1 cellular context compared by ENCODE assay signal in the genomic region with DNA sequence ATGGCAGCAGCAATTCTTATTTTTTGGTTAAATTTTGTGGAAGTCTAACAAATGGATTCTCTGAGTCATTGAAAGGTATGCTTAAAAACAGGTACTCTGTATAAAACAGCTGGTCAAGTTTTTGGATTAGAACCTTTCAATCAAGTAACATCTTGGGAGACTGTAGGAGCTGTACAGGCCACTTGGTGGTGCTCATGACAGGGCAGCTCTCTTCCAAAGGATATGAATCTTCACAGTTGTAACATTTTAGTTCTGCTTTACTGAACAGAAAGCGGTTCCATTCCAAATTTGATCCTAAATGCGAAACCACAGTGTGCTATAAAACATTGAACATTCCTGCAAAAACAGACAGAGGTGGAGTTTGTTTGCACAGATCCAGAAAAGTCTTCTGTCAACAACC.
TF ChIP-seq lines count a peak whose summit lies in the region.

No MANE protein-coding gene starts in this region.

TF ChIP-seq in GM23338, 12 proteins besides CTCF, POLR2A, EP300 and RAD21 (continued from another document):
- TF ChIP-seq, protein P1, sequence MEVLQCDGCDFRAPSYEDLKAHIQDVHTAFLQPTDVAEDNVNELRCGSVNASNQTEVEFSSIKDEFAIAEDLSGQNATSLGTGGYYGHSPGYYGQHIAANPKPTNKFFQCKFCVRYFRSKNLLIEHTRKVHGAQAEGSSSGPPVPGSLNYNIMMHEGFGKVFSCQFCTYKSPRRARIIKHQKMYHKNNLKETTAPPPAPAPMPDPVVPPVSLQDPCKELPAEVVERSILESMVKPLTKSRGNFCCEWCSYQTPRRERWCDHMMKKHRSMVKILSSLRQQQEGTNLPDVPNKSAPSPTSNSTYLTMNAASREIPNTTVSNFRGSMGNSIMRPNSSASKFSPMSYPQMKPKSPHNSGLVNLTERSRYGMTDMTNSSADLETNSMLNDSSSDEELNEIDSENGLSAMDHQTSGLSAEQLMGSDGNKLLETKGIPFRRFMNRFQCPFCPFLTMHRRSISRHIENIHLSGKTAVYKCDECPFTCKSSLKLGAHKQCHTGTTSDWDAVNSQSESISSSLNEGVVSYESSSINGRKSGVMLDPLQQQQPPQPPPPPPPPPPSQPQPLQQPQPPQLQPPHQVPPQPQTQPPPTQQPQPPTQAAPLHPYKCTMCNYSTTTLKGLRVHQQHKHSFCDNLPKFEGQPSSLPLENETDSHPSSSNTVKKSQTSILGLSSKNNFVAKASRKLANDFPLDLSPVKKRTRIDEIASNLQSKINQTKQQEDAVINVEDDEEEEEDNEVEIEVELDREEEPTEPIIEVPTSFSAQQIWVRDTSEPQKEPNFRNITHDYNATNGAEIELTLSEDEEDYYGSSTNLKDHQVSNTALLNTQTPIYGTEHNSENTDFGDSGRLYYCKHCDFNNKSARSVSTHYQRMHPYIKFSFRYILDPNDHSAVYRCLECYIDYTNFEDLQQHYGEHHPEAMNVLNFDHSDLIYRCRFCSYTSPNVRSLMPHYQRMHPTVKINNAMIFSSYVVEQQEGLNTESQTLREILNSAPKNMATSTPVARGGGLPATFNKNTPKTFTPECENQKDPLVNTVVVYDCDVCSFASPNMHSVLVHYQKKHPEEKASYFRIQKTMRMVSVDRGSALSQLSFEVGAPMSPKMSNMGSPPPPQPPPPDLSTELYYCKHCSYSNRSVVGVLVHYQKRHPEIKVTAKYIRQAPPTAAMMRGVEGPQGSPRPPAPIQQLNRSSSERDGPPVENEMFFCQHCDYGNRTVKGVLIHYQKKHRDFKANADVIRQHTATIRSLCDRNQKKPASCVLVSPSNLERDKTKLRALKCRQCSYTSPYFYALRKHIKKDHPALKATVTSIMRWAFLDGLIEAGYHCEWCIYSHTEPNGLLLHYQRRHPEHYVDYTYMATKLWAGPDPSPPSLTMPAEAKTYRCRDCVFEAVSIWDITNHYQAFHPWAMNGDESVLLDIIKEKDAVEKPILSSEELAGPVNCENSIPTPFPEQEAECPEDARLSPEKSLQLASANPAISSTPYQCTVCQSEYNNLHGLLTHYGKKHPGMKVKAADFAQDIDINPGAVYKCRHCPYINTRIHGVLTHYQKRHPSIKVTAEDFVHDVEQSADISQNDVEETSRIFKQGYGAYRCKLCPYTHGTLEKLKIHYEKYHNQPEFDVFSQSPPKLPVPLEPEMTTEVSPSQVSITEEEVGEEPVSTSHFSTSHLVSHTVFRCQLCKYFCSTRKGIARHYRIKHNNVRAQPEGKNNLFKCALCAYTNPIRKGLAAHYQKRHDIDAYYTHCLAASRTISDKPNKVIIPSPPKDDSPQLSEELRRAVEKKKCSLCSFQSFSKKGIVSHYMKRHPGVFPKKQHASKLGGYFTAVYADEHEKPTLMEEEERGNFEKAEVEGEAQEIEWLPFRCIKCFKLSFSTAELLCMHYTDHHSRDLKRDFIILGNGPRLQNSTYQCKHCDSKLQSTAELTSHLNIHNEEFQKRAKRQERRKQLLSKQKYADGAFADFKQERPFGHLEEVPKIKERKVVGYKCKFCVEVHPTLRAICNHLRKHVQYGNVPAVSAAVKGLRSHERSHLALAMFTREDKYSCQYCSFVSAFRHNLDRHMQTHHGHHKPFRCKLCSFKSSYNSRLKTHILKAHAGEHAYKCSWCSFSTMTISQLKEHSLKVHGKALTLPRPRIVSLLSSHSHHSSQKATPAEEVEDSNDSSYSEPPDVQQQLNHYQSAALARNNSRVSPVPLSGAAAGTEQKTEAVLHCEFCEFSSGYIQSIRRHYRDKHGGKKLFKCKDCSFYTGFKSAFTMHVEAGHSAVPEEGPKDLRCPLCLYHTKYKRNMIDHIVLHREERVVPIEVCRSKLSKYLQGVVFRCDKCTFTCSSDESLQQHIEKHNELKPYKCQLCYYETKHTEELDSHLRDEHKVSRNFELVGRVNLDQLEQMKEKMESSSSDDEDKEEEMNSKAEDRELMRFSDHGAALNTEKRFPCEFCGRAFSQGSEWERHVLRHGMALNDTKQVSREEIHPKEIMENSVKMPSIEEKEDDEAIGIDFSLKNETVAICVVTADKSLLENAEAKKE (CRISPR knock-in tag; IDR thresholded peaks at IDR 0.05) = no peak
- TF ChIP-seq EZH2phosphoT487 (IDR thresholded peaks at IDR 0.05; ENCODE audit: unreplicated experiment) (no peak), EZH2 (IDR thresholded peaks at IDR 0.05; ENCODE audit: low read depth, unreplicated experiment) (no peak), POLR2AphosphoS5 (IDR thresholded peaks at IDR 0.05; ENCODE audit: low read depth) (no peak), ZNF114 (CRISPR knock-in tag; IDR thresholded peaks at IDR 0.05) (no peak)
